In the genomic region with DNA sequence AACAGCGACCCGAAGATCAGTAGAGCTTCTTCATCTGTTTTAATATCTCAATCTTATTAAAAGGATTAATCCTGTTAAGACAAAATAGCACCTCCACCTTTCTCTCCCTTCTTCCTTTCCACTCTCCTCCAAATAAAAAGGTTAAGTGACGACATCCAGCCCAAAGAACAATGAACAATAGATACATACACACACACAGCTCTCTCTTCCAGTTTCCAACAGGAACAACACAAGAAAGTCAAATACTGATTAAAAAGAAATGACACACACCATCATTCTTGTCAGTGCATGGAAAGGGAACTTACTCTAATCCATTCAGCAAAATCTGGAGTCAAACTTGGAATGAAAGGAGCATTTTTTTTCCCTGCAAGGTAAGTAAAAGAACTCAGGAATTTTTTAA, we compare ENCODE assay signal across 2 cellular contexts.
TF ChIP-seq lines count a peak whose summit lies in the region.

No MANE protein-coding gene starts in this region.

TF ChIP-seq in H1, 55 proteins besides CTCF, POLR2A, EP300 and RAD21:
- TF ChIP-seq KDM5A (IDR thresholded peaks at IDR 0.05; ENCODE audit: low read length) (no peak), SAP30 (IDR thresholded peaks at IDR 0.05; ENCODE audit: insufficient read depth, insufficient replicate concordance, low read length) (no peak), TBP (IDR thresholded peaks at IDR 0.05; ENCODE audit: low read depth, low read length) (no peak), SIX5 (IDR thresholded peaks at IDR 0.05; ENCODE audit: low read depth, low read length) (no peak), JUND (IDR thresholded peaks at IDR 0.05; ENCODE audit: low read length) (no peak), CREB1 (IDR thresholded peaks at IDR 0.05) (no peak), GTF2F1 (IDR thresholded peaks at IDR 0.05; ENCODE audit: borderline replicate concordance, low read depth, low read length) (no peak), SP2 (IDR thresholded peaks at IDR 0.05; ENCODE audit: low read length) (no peak), TEAD4 (IDR thresholded peaks at IDR 0.05; ENCODE audit: low read depth, low read length) (no peak), CBX5 (IDR thresholded peaks at IDR 0.05; ENCODE audit: low read depth, low read length) (no peak)
- TF ChIP-seq, protein P1, sequence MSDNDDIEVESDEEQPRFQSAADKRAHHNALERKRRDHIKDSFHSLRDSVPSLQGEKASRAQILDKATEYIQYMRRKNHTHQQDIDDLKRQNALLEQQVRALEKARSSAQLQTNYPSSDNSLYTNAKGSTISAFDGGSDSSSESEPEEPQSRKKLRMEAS (IDR thresholded peaks at IDR 0.05) = no peak
- TF ChIP-seq, protein P2, sequence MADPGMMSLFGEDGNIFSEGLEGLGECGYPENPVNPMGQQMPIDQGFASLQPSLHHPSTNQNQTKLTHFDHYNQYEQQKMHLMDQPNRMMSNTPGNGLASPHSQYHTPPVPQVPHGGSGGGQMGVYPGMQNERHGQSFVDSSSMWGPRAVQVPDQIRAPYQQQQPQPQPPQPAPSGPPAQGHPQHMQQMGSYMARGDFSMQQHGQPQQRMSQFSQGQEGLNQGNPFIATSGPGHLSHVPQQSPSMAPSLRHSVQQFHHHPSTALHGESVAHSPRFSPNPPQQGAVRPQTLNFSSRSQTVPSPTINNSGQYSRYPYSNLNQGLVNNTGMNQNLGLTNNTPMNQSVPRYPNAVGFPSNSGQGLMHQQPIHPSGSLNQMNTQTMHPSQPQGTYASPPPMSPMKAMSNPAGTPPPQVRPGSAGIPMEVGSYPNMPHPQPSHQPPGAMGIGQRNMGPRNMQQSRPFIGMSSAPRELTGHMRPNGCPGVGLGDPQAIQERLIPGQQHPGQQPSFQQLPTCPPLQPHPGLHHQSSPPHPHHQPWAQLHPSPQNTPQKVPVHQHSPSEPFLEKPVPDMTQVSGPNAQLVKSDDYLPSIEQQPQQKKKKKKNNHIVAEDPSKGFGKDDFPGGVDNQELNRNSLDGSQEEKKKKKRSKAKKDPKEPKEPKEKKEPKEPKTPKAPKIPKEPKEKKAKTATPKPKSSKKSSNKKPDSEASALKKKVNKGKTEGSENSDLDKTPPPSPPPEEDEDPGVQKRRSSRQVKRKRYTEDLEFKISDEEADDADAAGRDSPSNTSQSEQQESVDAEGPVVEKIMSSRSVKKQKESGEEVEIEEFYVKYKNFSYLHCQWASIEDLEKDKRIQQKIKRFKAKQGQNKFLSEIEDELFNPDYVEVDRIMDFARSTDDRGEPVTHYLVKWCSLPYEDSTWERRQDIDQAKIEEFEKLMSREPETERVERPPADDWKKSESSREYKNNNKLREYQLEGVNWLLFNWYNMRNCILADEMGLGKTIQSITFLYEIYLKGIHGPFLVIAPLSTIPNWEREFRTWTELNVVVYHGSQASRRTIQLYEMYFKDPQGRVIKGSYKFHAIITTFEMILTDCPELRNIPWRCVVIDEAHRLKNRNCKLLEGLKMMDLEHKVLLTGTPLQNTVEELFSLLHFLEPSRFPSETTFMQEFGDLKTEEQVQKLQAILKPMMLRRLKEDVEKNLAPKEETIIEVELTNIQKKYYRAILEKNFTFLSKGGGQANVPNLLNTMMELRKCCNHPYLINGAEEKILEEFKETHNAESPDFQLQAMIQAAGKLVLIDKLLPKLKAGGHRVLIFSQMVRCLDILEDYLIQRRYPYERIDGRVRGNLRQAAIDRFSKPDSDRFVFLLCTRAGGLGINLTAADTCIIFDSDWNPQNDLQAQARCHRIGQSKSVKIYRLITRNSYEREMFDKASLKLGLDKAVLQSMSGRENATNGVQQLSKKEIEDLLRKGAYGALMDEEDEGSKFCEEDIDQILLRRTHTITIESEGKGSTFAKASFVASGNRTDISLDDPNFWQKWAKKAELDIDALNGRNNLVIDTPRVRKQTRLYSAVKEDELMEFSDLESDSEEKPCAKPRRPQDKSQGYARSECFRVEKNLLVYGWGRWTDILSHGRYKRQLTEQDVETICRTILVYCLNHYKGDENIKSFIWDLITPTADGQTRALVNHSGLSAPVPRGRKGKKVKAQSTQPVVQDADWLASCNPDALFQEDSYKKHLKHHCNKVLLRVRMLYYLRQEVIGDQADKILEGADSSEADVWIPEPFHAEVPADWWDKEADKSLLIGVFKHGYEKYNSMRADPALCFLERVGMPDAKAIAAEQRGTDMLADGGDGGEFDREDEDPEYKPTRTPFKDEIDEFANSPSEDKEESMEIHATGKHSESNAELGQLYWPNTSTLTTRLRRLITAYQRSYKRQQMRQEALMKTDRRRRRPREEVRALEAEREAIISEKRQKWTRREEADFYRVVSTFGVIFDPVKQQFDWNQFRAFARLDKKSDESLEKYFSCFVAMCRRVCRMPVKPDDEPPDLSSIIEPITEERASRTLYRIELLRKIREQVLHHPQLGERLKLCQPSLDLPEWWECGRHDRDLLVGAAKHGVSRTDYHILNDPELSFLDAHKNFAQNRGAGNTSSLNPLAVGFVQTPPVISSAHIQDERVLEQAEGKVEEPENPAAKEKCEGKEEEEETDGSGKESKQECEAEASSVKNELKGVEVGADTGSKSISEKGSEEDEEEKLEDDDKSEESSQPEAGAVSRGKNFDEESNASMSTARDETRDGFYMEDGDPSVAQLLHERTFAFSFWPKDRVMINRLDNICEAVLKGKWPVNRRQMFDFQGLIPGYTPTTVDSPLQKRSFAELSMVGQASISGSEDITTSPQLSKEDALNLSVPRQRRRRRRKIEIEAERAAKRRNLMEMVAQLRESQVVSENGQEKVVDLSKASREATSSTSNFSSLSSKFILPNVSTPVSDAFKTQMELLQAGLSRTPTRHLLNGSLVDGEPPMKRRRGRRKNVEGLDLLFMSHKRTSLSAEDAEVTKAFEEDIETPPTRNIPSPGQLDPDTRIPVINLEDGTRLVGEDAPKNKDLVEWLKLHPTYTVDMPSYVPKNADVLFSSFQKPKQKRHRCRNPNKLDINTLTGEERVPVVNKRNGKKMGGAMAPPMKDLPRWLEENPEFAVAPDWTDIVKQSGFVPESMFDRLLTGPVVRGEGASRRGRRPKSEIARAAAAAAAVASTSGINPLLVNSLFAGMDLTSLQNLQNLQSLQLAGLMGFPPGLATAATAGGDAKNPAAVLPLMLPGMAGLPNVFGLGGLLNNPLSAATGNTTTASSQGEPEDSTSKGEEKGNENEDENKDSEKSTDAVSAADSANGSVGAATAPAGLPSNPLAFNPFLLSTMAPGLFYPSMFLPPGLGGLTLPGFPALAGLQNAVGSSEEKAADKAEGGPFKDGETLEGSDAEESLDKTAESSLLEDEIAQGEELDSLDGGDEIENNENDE (IDR thresholded peaks at IDR 0.05; ENCODE audit: insufficient replicate concordance, low read length) = no peak
- TF ChIP-seq, protein P3, sequence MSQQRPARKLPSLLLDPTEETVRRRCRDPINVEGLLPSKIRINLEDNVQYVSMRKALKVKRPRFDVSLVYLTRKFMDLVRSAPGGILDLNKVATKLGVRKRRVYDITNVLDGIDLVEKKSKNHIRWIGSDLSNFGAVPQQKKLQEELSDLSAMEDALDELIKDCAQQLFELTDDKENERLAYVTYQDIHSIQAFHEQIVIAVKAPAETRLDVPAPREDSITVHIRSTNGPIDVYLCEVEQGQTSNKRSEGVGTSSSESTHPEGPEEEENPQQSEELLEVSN (IDR thresholded peaks at IDR 0.05) = no peak

TF ChIP-seq in neural cell, 6 proteins besides CTCF, POLR2A, EP300 and RAD21:
- TF ChIP-seq SMC3 (conservative IDR thresholded peaks at IDR 0.05; ENCODE audit: poor library complexity) (no peak), TAF1 (IDR thresholded peaks at IDR 0.05; ENCODE audit: low read depth) (no peak), EZH2 (IDR thresholded peaks at IDR 0.05; ENCODE audit: borderline replicate concordance, insufficient read depth, low read length, poor library complexity, severe bottlenecking) (no peak), MXI1 (conservative IDR thresholded peaks at IDR 0.05; ENCODE audit: poor library complexity, severe bottlenecking) (no peak), POLR2AphosphoS5 (IDR thresholded peaks at IDR 0.05) (no peak)
- TF ChIP-seq, protein P4, sequence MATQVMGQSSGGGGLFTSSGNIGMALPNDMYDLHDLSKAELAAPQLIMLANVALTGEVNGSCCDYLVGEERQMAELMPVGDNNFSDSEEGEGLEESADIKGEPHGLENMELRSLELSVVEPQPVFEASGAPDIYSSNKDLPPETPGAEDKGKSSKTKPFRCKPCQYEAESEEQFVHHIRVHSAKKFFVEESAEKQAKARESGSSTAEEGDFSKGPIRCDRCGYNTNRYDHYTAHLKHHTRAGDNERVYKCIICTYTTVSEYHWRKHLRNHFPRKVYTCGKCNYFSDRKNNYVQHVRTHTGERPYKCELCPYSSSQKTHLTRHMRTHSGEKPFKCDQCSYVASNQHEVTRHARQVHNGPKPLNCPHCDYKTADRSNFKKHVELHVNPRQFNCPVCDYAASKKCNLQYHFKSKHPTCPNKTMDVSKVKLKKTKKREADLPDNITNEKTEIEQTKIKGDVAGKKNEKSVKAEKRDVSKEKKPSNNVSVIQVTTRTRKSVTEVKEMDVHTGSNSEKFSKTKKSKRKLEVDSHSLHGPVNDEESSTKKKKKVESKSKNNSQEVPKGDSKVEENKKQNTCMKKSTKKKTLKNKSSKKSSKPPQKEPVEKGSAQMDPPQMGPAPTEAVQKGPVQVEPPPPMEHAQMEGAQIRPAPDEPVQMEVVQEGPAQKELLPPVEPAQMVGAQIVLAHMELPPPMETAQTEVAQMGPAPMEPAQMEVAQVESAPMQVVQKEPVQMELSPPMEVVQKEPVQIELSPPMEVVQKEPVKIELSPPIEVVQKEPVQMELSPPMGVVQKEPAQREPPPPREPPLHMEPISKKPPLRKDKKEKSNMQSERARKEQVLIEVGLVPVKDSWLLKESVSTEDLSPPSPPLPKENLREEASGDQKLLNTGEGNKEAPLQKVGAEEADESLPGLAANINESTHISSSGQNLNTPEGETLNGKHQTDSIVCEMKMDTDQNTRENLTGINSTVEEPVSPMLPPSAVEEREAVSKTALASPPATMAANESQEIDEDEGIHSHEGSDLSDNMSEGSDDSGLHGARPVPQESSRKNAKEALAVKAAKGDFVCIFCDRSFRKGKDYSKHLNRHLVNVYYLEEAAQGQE (IDR thresholded peaks at IDR 0.05; ENCODE audit: borderline replicate concordance) = no peak
